Comparison of ENCODE assay signal across 1 cellular context in genomic region chrX:40108959-40109287, GRCh38.
TF ChIP-seq lines count a peak whose summit lies in the region.

No MANE protein-coding gene starts in this region.

TF ChIP-seq in HEK293, 187 proteins besides CTCF, POLR2A, EP300 and RAD21 (continued from another document):
- TF ChIP-seq ZNF148 (tag by site-specific recombination; IDR thresholded peaks at IDR 0.05; ENCODE audit: borderline replicate concordance) (no peak), PBX3 (CRISPR knock-in tag; IDR thresholded peaks at IDR 0.05) (peak; percentile 29; the same call in 1 of the 2 replicates), ZNF146 (tag by site-specific recombination; IDR thresholded peaks at IDR 0.05) (no peak), ZFP3 (tag by site-specific recombination; IDR thresholded peaks at IDR 0.05; ENCODE audit: low read depth) (no peak), SP2 (tag by site-specific recombination; IDR thresholded peaks at IDR 0.05) (peak; percentile 20; the same call in 1 of the 2 replicates), ZNF600 (tag by site-specific recombination; IDR thresholded peaks at IDR 0.05) (peak; percentile 65), ZFHX2 (tag by site-specific recombination; conservative IDR thresholded peaks at IDR 0.05) (peak; percentile 63), ZNF501 (tag by site-specific recombination; IDR thresholded peaks at IDR 0.05) (0 out of 2 replicates have a peak, but pooled peaks have one; percentile 8), ZNF529 (tag by site-specific recombination; IDR thresholded peaks at IDR 0.05; ENCODE audit: insufficient replicate concordance) (no peak), ZNF658 (tag by site-specific recombination; IDR thresholded peaks at IDR 0.05) (no peak), EGR2 (tag by site-specific recombination; IDR thresholded peaks at IDR 0.05; ENCODE audit: low read depth) (peak; percentile 51; the same call in 1 of the 2 replicates), ZNF639 (tag by site-specific recombination; IDR thresholded peaks at IDR 0.05) (no peak), IKZF3 (tag by site-specific recombination; IDR thresholded peaks at IDR 0.05) (peak; percentile 65), ZNF677 (tag by site-specific recombination; IDR thresholded peaks at IDR 0.05) (no peak), ZNF792 (tag by site-specific recombination; IDR thresholded peaks at IDR 0.05) (no peak), ZNF704 (tag by site-specific recombination; IDR thresholded peaks at IDR 0.05) (no peak), ZNF777 (tag by site-specific recombination; IDR thresholded peaks at IDR 0.05; ENCODE audit: borderline replicate concordance) (no peak), ZBTB11 (tag by site-specific recombination; conservative IDR thresholded peaks at IDR 0.05; ENCODE audit: low read depth) (no peak), ZNF560 (tag by site-specific recombination; IDR thresholded peaks at IDR 0.05; ENCODE audit: borderline replicate concordance) (no peak), ZNF747 (tag by site-specific recombination; IDR thresholded peaks at IDR 0.05) (no peak), ZNF211 (tag by site-specific recombination; IDR thresholded peaks at IDR 0.05; ENCODE audit: low read depth) (no peak), ZNF398 (tag by site-specific recombination; IDR thresholded peaks at IDR 0.05) (peak; percentile 83), ZNF416 (tag by site-specific recombination; IDR thresholded peaks at IDR 0.05) (no peak), ZNF23 (tag by site-specific recombination; IDR thresholded peaks at IDR 0.05; ENCODE audit: borderline replicate concordance) (no peak), ZNF19 (tag by site-specific recombination; IDR thresholded peaks at IDR 0.05; ENCODE audit: low read depth) (no peak), ZSCAN30 (tag by site-specific recombination; IDR thresholded peaks at IDR 0.05) (peak; percentile 31; the same call in 1 of the 2 replicates), ZNF133 (tag by site-specific recombination; IDR thresholded peaks at IDR 0.05) (no peak), KLF8 (tag by site-specific recombination; IDR thresholded peaks at IDR 0.05) (0 out of 2 replicates have a peak, but pooled peaks have one; percentile 13)
